In genomic region chr15:84142888-84143337, GRCh38 we compare ENCODE assay signal across 8 cellular contexts.
DNase-seq lines count a peak whose midpoint lies in the region; ATAC-seq and TF ChIP-seq lines count a peak whose summit lies in the region.

No MANE protein-coding gene starts in this region.

- no peaks in the 10 kb centered on the region for H3K27me3 ChIP-seq in liver (ENCODE audit: control insufficient read depth in 4 of 4, insufficient read depth in 4 of 4, low read length in 3 of 4)

- TF ChIP-seq CTCF in chondrocyte (IDR thresholded peaks at IDR 0.05), result peak; percentile 89
- TF ChIP-seq CTCF in liver (IDR thresholded peaks at IDR 0.05; ENCODE audit: low read depth, low read length, missing input control), result peak; percentile 89

- no peak overlapping the region for H3K27ac Mint-ChIP-seq in chondrocyte (ENCODE audit: unreplicated experiment)

- DNase-seq in AG20443 (ENCODE audit: low spot score) (peak; percentile 93), NCI-H2227 treated with DMSO at 0.1 percent for 48 hours (lab: John Stamatoyannopoulos, UW) (peak; percentile 70), chondrocyte (ENCODE audit: low spot score) (no peak)
- DNase-seq in activated CD4-positive, CD25-positive, alpha-beta regulatory T cell treated with anti-CD3 and anti-CD28 coated beads, Interleukin-2, amount 50 U/mL, for 72 hours, result peak; percentile 69
- DNase-seq in stimulated activated CD4-positive, alpha-beta T cell treated with anti-CD3 and anti-CD28 coated beads, TNF-alpha, amount 100 ng/mL, for 48 hours (ENCODE audit: low read depth in 3 of 3), result peak; percentile 58 to 75 (median 61)

- H3K4me1 ChIP-seq in liver (ENCODE audit: control insufficient read depth in 4 of 4, insufficient read depth in 4 of 4, low read length in 3 of 4), result no peaks in the 10 kb centered on the region

- peaks cover 3% of the 10 kb centered on the region for H3K4me1 Mint-ChIP-seq in chondrocyte (ENCODE audit: low read depth)

- WGBS in liver, result under 1% methylated on average over 7 of the region's 7 CpGs

- ATAC-seq in GM18858 (IDR thresholded peaks at IDR 0.05; ENCODE audit: unreplicated experiment) (peak; percentile 94), HG03064 (IDR thresholded peaks at IDR 0.05; ENCODE audit: low read depth, unreplicated experiment) (peak; percentile 73)

- peaks cover 33% of the 10 kb centered on the region for H3K27me3 Mint-ChIP-seq in chondrocyte (ENCODE audit: low read depth)

- no peaks in the 10 kb centered on the region for H3K36me3 Mint-ChIP-seq in chondrocyte (ENCODE audit: low read depth)

- no peaks in the 10 kb centered on the region for H3K9me3 Mint-ChIP-seq in chondrocyte (ENCODE audit: low read depth)

- no peaks in the 10 kb centered on the region for H3K9me3 ChIP-seq in liver (ENCODE audit: control insufficient read depth in 4 of 4, low read length in 3 of 4)

- H3K4me3 ChIP-seq in liver (ENCODE audit: low read depth in 1 of 3, low read length in 3 of 3), result no peak overlapping the region

- no peak overlapping the region for H3K4me3 Mint-ChIP-seq in chondrocyte (ENCODE audit: unreplicated experiment)

- H3K36me3 ChIP-seq in liver (ENCODE audit: control insufficient read depth in 4 of 4, insufficient read depth in 3 of 4, low read depth in 1 of 4, low read length in 3 of 4), result no peaks in the 10 kb centered on the region

- no peak overlapping the region for H3K27ac ChIP-seq in liver (ENCODE audit: low read depth in 1 of 2, low read length in 2 of 2)

- no peak overlapping the region for H3K9ac ChIP-seq in liver (ENCODE audit: low read depth in 1 of 2, low read length in 2 of 2)

- peak; percentile 87 to 90 for TF ChIP-seq RAD21 in liver (IDR thresholded peaks at IDR 0.05)

TF ChIP-seq in liver, 16 proteins besides CTCF, POLR2A, EP300 and RAD21:
- TF ChIP-seq NR2F2 (IDR thresholded peaks at IDR 0.05) (no peak), ZBTB33 (IDR thresholded peaks at IDR 0.05) (no peak), YY1 (IDR thresholded peaks at IDR 0.05) (peak; percentile 26), EGR1 (IDR thresholded peaks at IDR 0.05; ENCODE audit: low read depth in 2 of 2) (no peak), MAX (IDR thresholded peaks at IDR 0.05) (peak; percentile 58)
